In the genomic region with DNA sequence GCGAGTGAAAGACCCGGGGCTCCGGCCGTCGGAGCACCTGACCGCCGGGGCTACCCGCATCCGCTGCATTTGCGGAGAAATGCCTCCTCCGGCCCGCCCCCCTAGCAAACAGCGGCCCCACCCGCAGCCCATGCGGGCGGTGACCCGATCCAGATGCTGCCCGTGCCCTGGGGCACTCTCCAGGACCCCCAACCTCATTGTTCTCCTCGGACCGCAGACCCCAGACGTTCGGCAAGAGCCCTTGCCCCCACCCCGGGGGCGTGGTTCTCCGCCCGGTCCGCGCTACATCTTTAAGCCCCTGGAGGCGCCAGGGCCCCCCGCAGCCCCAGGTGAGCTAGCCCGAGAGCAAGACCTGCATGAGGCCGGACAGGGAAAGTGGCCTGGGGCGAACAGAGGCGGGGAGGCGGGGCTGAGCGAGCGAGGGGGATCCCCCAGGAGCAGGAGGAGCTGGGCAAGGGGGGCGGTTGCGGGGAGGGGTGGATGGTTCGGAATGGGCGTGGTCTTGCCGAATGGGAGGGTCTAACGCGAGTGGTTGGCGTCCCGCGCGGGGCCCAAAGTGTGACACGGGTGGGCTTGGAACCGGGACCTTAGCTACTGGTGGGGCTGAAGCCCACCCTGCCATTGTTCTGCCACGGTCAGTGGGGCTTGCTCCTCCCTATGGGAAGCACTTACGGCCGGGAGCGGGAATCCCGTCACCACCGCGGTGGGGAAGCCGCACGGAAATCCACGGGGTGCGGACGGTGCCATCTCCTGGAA, we compare ENCODE assay signal across 10 cellular contexts. TPM values are rescaled to one million over a fixed set of nuclear protein-coding genes. Genes with fewer than 3 reads are reported as not detected.
A peak's percentile ranks its signal among the peaks of the same experiment; 100 is the strongest.
DNase-seq lines count a peak whose midpoint lies in the region; ATAC-seq, FAIRE-seq and TF ChIP-seq lines count a peak whose summit lies in the region.
"Had no signal": no experiment of that assay in that cellular context is flagged by ENCODE, and none has a peak within 500 bp of the region (broad histone marks: within the 10 kb centered on the region; RNA-seq: fewer than 3 reads in every experiment).

No MANE protein-coding gene starts in this region.

- TF ChIP-seq RAD21 in GM12878 (IDR thresholded peaks at IDR 0.05; ENCODE audit: insufficient read depth, low read depth, low read length) = no peak

- BruUV-seq in GM12878 (replicated peaks; lab: Mats Ljungman, UMichigan) = no TSS peak

- RAD21 ChIA-PET in GM12878 (lab: Charles Lee; ENCODE audit: unreplicated experiment) = interaction anchor here (1.0 kb wide), 1 partner anchor 34 kb away, joined by 3 read pairs; no protein-coding TSS in a partner anchor

- H3K79me2 ChIP-seq in GM12878 (ENCODE audit: control insufficient read depth, insufficient read depth, low read length) = no peaks in the 10 kb centered on the region

- intact Hi-C loops in Right ventricle myocardium inferior (cut with DNase I) (loop anchor here (5.0 kb wide), 2 partner anchors 83 to 258 kb away; no protein-coding TSS in a partner anchor), GM12878 (cut with micrococcal nuclease; ENCODE audit: unreplicated experiment) (loop anchor here (10.0 kb wide), 1 partner anchor 55 kb away; a partner anchor contains a TSS), transverse colon (cut with DNase I; ENCODE audit: low total_unique reads) (no loop called here), uterus (cut with DNase I; ENCODE audit: low total_unique reads) (no loop called here)

- H3K4me1 ChIP-seq in cardiac muscle cell (ENCODE audit: low read depth) (no peaks in the 10 kb centered on the region), GM12878 (ENCODE audit: control insufficient read depth, insufficient read depth, low read length) (no peaks in the 10 kb centered on the region; the same call in 1 of the 2 replicates), mucosa of rectum (ENCODE audit: control insufficient read depth in 2 of 2, insufficient read depth in 2 of 2, low read length in 2 of 2) (peaks cover 38 to 49% of the 10 kb centered on the region in 2 donors), transverse colon (peaks cover 11 to 41% (median 29%) of the 10 kb centered on the region in 4 donors), uterus (peaks cover 0 to 6% of the 10 kb centered on the region in 2 donors)

- no peaks in the 10 kb centered on the region for H4K20me1 ChIP-seq in GM12878 (ENCODE audit: control insufficient read depth, insufficient read depth)

- in situ Hi-C loops in GM12878 (cut with MboI) (no loop called here), transverse colon (cut with MboI; ENCODE audit: low pct_ligation_motif_present in 1 of 4, low pct_unique_long_range_greater_than_20kb in 1 of 4, low sequenced_read_pairs in 3 of 4) (no loop called here)

- FAIRE-seq in GM12878 (lab: Jason Lieb, UNC) = no peak

- H3K27me3 ChIP-seq in cardiac muscle cell = peaks cover 61% of the 10 kb centered on the region
- H3K27me3 ChIP-seq in GM12878 (replicated peaks in 1 of 2; ENCODE audit: control insufficient read depth in 2 of 2, insufficient read depth in 2 of 2, low read length in 1 of 2) = peaks cover 4 to 5% of the 10 kb centered on the region in 2 experiments; a peak in 3 of 4 replicates
- peaks cover 15 to 21% of the 10 kb centered on the region in 2 donors for H3K27me3 ChIP-seq in mucosa of rectum (ENCODE audit: control insufficient read depth in 2 of 2, insufficient read depth in 2 of 2, low read length in 2 of 2)
- H3K27me3 ChIP-seq in transverse colon = peaks cover 48% of the 10 kb centered on the region
- H3K27me3 ChIP-seq in uterus = peaks cover 12 to 23% of the 10 kb centered on the region in 2 donors

- SMC1A ChIA-PET in GM12878 (lab: Charles Lee; ENCODE audit: uncharacterized antibody, unreplicated experiment) = interaction anchor here (0.7 kb wide), 1 partner anchor 18 kb away, joined by 3 read pairs; no protein-coding TSS in a partner anchor

- DNase-seq in cardiac muscle cell (ENCODE audit: low read depth in 1 of 2, low spot score in 1 of 2) (no peak), Right ventricle myocardium inferior (ENCODE audit: missing footprints) (no peak), GM12878 (ENCODE audit: low read depth, low spot score) (no peak), transverse colon (peak; percentile 53), uterus (no peak), SIG-M5 treated with dmso at 0.1 percent for 504 hours (lab: John Stamatoyannopoulos, UW; ENCODE audit: unreplicated experiment) (no peak), C1 segment of cervical spinal cord (lab: John Stamatoyannopoulos, UW) (no peak)
- DNase-seq: cerebellar nuclear complex had no signal

- H3K27ac ChIP-seq in cardiac muscle cell (no peak overlapping the region), GM12878 (ENCODE audit: control insufficient read depth, insufficient read depth) (no peak overlapping the region), mucosa of rectum (ENCODE audit: low read depth in 2 of 2, low read length in 2 of 2) (peak overlapping the region; percentile 72 to 88), transverse colon (peak overlapping the region in 3 of 4 donors; percentile 60 to 76 (median 70)), uterus (no peak overlapping the region)

- no peak for TF ChIP-seq CTCF in cardiac muscle cell (IDR thresholded peaks at IDR 0.05; ENCODE audit: low read depth, low read length)
- TF ChIP-seq CTCF in GM12878 (IDR thresholded peaks at IDR 0.05 in 2 of 3, conservative IDR thresholded peaks at IDR 0.05 in 1 of 3; ENCODE audit: control insufficient read depth in 2 of 3, extremely low read depth in 1 of 3, insufficient read depth in 1 of 3, low read depth in 3 of 3, low read length in 3 of 3) = no peak
- no peak for TF ChIP-seq CTCF in transverse colon (IDR thresholded peaks at IDR 0.05)
- no peak for TF ChIP-seq CTCF in uterus (IDR thresholded peaks at IDR 0.05)

- H3K9me3 ChIP-seq in cardiac muscle cell (ENCODE audit: low read depth) (no peaks in the 10 kb centered on the region), GM12878 (replicated peaks; ENCODE audit: control insufficient read depth, insufficient read depth, low read length) (no peaks in the 10 kb centered on the region), mucosa of rectum (ENCODE audit: control insufficient read depth in 2 of 2, low read length in 2 of 2) (no peaks in the 10 kb centered on the region), transverse colon (no peaks in the 10 kb centered on the region), uterus (no peaks in the 10 kb centered on the region)

- H3K4me3 ChIP-seq in cardiac muscle cell (peak overlapping the region; percentile 15), GM12878 (no peak overlapping the region), mucosa of rectum (ENCODE audit: low read length in 2 of 2) (peak overlapping the region; percentile 53 to 54), transverse colon (peak overlapping the region in 3 of 4 donors; percentile 0 to 37 (median 10)), uterus (no peak overlapping the region)

- no peak overlapping the region for H2AFZ ChIP-seq in GM12878 (ENCODE audit: control insufficient read depth, low read depth, low read length)

- POLR2A ChIA-PET in GM12878 (lab: Charles Lee) = no interaction called here

- TF ChIP-seq EP300 in GM12878 (IDR thresholded peaks at IDR 0.05; ENCODE audit: borderline replicate concordance in 1 of 2, control insufficient read depth in 1 of 2, low read depth in 2 of 2, low read length in 2 of 2) = no peak
- no peak for TF ChIP-seq EP300 in transverse colon (IDR thresholded peaks at IDR 0.05; ENCODE audit: low read depth)

- H3K9ac ChIP-seq in GM12878 (ENCODE audit: control insufficient read depth, insufficient read depth, low read length) (no peak overlapping the region), mucosa of rectum (ENCODE audit: low read depth in 1 of 2, low read length in 2 of 2) (peak overlapping the region in 1 of 2 donors; percentile 60)

- 12% methylated on average over 57 of the region's 62 CpGs for WGBS in GM12878 (ENCODE audit: insufficient coverage, insufficient replicate concordance, low lambda C conversion rate, missing lambda C conversion rate)
- WGBS in transverse colon (ENCODE audit: low coverage in 1 of 2), 2 donors = 6% methylated on average over 43 of the region's 62 CpGs; no CpG with 5 or more reads in 1 of the 2 donors

- TF ChIP-seq POLR2A in GM12878 (IDR thresholded peaks at IDR 0.05; ENCODE audit: low read depth, low read length) (no peak), transverse colon (IDR thresholded peaks at IDR 0.05) (no peak), uterus (IDR thresholded peaks at IDR 0.05) (no peak)

- H3K36me3 ChIP-seq in cardiac muscle cell (no peaks in the 10 kb centered on the region), GM12878 (ENCODE audit: control insufficient read depth in 2 of 2, insufficient read depth in 2 of 2, low read length in 1 of 2) (no peaks in the 10 kb centered on the region), mucosa of rectum (ENCODE audit: control insufficient read depth in 2 of 2, insufficient read depth in 2 of 2, low read length in 2 of 2) (no peaks in the 10 kb centered on the region), transverse colon (no peaks in the 10 kb centered on the region), uterus (no peaks in the 10 kb centered on the region)

- CTCF ChIA-PET in GM12878 (lab: Yijun Ruan, JAX) = interaction anchor here (5.6 kb wide), 1 partner anchor 73 kb away, joined by 89 read pairs; no protein-coding TSS in a partner anchor

- H3K4me2 ChIP-seq in GM12878 (ENCODE audit: control insufficient read depth, insufficient read depth) = peak overlapping the region; percentile 40; the same call in 1 of the 2 replicates

- ATAC-seq in Right ventricle myocardium inferior (no peak), GM12878 (peak; percentile 47)

RNA-seq across cellular contexts. Expression of a gene that starts 6.3 kb away (rescaled TPM):
- 0.06 TPM in 1 of 2 replicates, not detected in the other for total RNA-seq in cardiac muscle cell
- polyA plus RNA-seq in cardiac muscle cell = 0.89 and 1.7 TPM in 2 replicates
- total RNA-seq in Right ventricle myocardium inferior = not detected
- 0.21 TPM in 1 of 2 replicates, not detected in the other for total RNA-seq in GM12878 (2013; cell fraction: nucleolus; rRNA removed)
- total RNA-seq in GM12878 (2014; rRNA removed) = 0.06 TPM in 1 of 2 replicates, not detected in the other
- not detected in 2 replicates for total RNA-seq in GM12878 (2014; rRNA removed; fragmentation: Illumina TruSeq; extraction: Trizol)
- total RNA-seq in GM12878 (2021) = 0.03 TPM in 1 of 2 replicates, not detected in the other
- polyA plus RNA-seq in GM12878 (2011; ENCODE audit: low read depth) = not detected
- 0.16 and 0.30 TPM in 2 replicates for polyA plus RNA-seq in GM12878 (2011; rRNA removed)
- polyA plus RNA-seq in GM12878 (2011; cell fraction: cytosol; rRNA removed) = 0.21 and 0.62 TPM in 2 replicates
- 0.20 and 0.48 TPM in 2 replicates for polyA plus RNA-seq in GM12878 (2011; cell fraction: nucleus; rRNA removed)
- 0.09 TPM in 1 of 2 replicates, not detected in the other for polyA plus RNA-seq in GM12878 (2012)
- not detected in 2 replicates for polyA plus RNA-seq in GM12878 (2014; fragmentation: Illumina TruSeq; extraction: Trizol)
- not detected for polyA plus RNA-seq in GM12878 (2014; fragmentation: Nextera tagmentation; extraction: Ambion mirVana)
- 0.04 and 0.25 TPM in 2 replicates for polyA plus RNA-seq in GM12878 (2014; rRNA removed)
- polyA plus RNA-seq in GM12878 (2016; fragmentation: Nextera tagmentation; extraction: Ambion mirVana) = 1 to 10 TPM in 1 of 2 experiments, under 1 TPM in 1; 0.50 to 1.2 TPM
- not detected in 2 replicates for polyA minus RNA-seq in GM12878 (2011; rRNA and poly(A)+ RNA removed)
- polyA minus RNA-seq in GM12878 (2011; cell fraction: cytosol; rRNA and poly(A)+ RNA removed) = not detected in 2 replicates
- polyA minus RNA-seq in GM12878 (2011; cell fraction: nucleus; rRNA and poly(A)+ RNA removed) = not detected in 2 replicates
- 10 to 100 TPM in 3 of 4 donors, 1 to 10 TPM in 1; 2.8 to 41.9 (median 22.3) TPM for total RNA-seq in transverse colon
- total RNA-seq in uterus = 1 to 10 TPM in 1 of 4 donors, not detected in 3; 3.0 TPM

RNA-seq across cellular contexts. Expression of a gene that starts 12.3 kb away (rescaled TPM):
- total RNA-seq in cardiac muscle cell = not detected in 2 replicates
- polyA plus RNA-seq in cardiac muscle cell = not detected in 2 replicates
- total RNA-seq in Right ventricle myocardium inferior = 0.14 TPM
- not detected in 2 replicates for total RNA-seq in GM12878 (2013; cell fraction: nucleolus; rRNA removed)
- total RNA-seq in GM12878 (2014; rRNA removed) = not detected in 2 replicates
- total RNA-seq in GM12878 (2014; rRNA removed; fragmentation: Illumina TruSeq; extraction: Trizol) = not detected in 2 replicates
- not detected in 2 replicates for total RNA-seq in GM12878 (2021)
- polyA plus RNA-seq in GM12878 (2011; ENCODE audit: low read depth) = not detected
- polyA plus RNA-seq in GM12878 (2011; rRNA removed) = not detected in 2 replicates
- not detected in 2 replicates for polyA plus RNA-seq in GM12878 (2011; cell fraction: cytosol; rRNA removed)
- not detected in 2 replicates for polyA plus RNA-seq in GM12878 (2011; cell fraction: nucleus; rRNA removed)
- polyA plus RNA-seq in GM12878 (2012) = not detected in 2 replicates
- polyA plus RNA-seq in GM12878 (2014; fragmentation: Illumina TruSeq; extraction: Trizol) = not detected in 2 replicates
- not detected for polyA plus RNA-seq in GM12878 (2014; fragmentation: Nextera tagmentation; extraction: Ambion mirVana)
- polyA plus RNA-seq in GM12878 (2014; rRNA removed) = not detected in 2 replicates
- not detected for polyA plus RNA-seq in GM12878 (2016; fragmentation: Nextera tagmentation; extraction: Ambion mirVana)
- polyA minus RNA-seq in GM12878 (2011; rRNA and poly(A)+ RNA removed) = not detected in 2 replicates
- not detected in 2 replicates for polyA minus RNA-seq in GM12878 (2011; cell fraction: cytosol; rRNA and poly(A)+ RNA removed)
- polyA minus RNA-seq in GM12878 (2011; cell fraction: nucleus; rRNA and poly(A)+ RNA removed) = not detected in 2 replicates
- total RNA-seq in transverse colon = not detected
- total RNA-seq in uterus = not detected
- total RNA-seq: HT-29 had no signal

RNA-seq across cellular contexts. Expression of a gene that starts 42.5 kb away (rescaled TPM):
- total RNA-seq in cardiac muscle cell (not detected in 2 replicates), Right ventricle myocardium inferior (6.5 TPM), GM12878 (2014; rRNA removed) (237 and 262 TPM in 2 replicates), GM12878 (2014; rRNA removed; fragmentation: Illumina TruSeq; extraction: Trizol) (637 and 673 TPM in 2 replicates), GM12878 (2021) (291 and 301 TPM in 2 replicates), transverse colon (10 to 100 TPM in 2 of 4 donors, 1 to 10 TPM in 1, not detected in 1; 5.3 to 56.1 (median 21.1) TPM), uterus (1 to 10 TPM in 1 of 4 donors, not detected in 3; 7.8 TPM)
- polyA plus RNA-seq in cardiac muscle cell (2.0 and 3.3 TPM in 2 replicates), GM12878 (2011; rRNA removed) (453 and 508 TPM in 2 replicates), GM12878 (2014; fragmentation: Illumina TruSeq; extraction: Trizol) (882 and 1,118 TPM in 2 replicates), GM12878 (2014; fragmentation: Nextera tagmentation; extraction: Ambion mirVana) (1,000 to 10,000 TPM; 2,664 to 2,736 TPM), GM12878 (2014; rRNA removed) (488 and 610 TPM in 2 replicates), GM12878 (2016; fragmentation: Nextera tagmentation; extraction: Ambion mirVana) (100 to 1,000 TPM; 382 to 390 TPM)
- total RNA-seq in GM12878 (2013; cell fraction: nucleolus; rRNA removed) = 30.6 and 34.5 TPM in 2 replicates
- 736 TPM for polyA plus RNA-seq in GM12878 (2011; ENCODE audit: low read depth)
- polyA plus RNA-seq in GM12878 (2011; cell fraction: cytosol; rRNA removed) = 356 and 918 TPM in 2 replicates
- polyA plus RNA-seq in GM12878 (2011; cell fraction: nucleus; rRNA removed) = 146 and 442 TPM in 2 replicates
- 451 and 734 TPM in 2 replicates for polyA plus RNA-seq in GM12878 (2012)
- polyA minus RNA-seq in GM12878 (2011; rRNA and poly(A)+ RNA removed) = 113 and 183 TPM in 2 replicates
- polyA minus RNA-seq in GM12878 (2011; cell fraction: cytosol; rRNA and poly(A)+ RNA removed) = 30.9 and 34.6 TPM in 2 replicates
- polyA minus RNA-seq in GM12878 (2011; cell fraction: nucleus; rRNA and poly(A)+ RNA removed) = 33.2 and 36.3 TPM in 2 replicates

RNA-seq across cellular contexts. Expression of a gene that starts 50.4 kb away (rescaled TPM):
- total RNA-seq in cardiac muscle cell = 7.2 and 16.6 TPM in 2 replicates
- polyA plus RNA-seq in cardiac muscle cell = 3.4 and 5.6 TPM in 2 replicates
- total RNA-seq in Right ventricle myocardium inferior = not detected
- total RNA-seq in GM12878 (2013; cell fraction: nucleolus; rRNA removed) = not detected in 2 replicates
- total RNA-seq in GM12878 (2014; rRNA removed) = not detected in 2 replicates
- total RNA-seq in GM12878 (2014; rRNA removed; fragmentation: Illumina TruSeq; extraction: Trizol) = not detected in 2 replicates
- total RNA-seq in GM12878 (2021) = 0.58 and 0.59 TPM in 2 replicates
- polyA plus RNA-seq in GM12878 (2011; ENCODE audit: low read depth) = not detected
- polyA plus RNA-seq in GM12878 (2011; rRNA removed) = not detected in 2 replicates
- polyA plus RNA-seq in GM12878 (2011; cell fraction: cytosol; rRNA removed) = 0.03 TPM in 1 of 2 replicates, not detected in the other
- polyA plus RNA-seq in GM12878 (2011; cell fraction: nucleus; rRNA removed) = 0.03 TPM in 2 replicates
- polyA plus RNA-seq in GM12878 (2012) = not detected in 2 replicates
- not detected in 2 replicates for polyA plus RNA-seq in GM12878 (2014; fragmentation: Illumina TruSeq; extraction: Trizol)
- not detected for polyA plus RNA-seq in GM12878 (2014; fragmentation: Nextera tagmentation; extraction: Ambion mirVana)
- not detected in 2 replicates for polyA plus RNA-seq in GM12878 (2014; rRNA removed)
- polyA plus RNA-seq in GM12878 (2016; fragmentation: Nextera tagmentation; extraction: Ambion mirVana) = under 1 TPM; 0.13 to 0.30 TPM
- polyA minus RNA-seq in GM12878 (2011; rRNA and poly(A)+ RNA removed) = 0.37 TPM in 1 of 2 replicates, not detected in the other
- not detected in 2 replicates for polyA minus RNA-seq in GM12878 (2011; cell fraction: cytosol; rRNA and poly(A)+ RNA removed)
- not detected in 2 replicates for polyA minus RNA-seq in GM12878 (2011; cell fraction: nucleus; rRNA and poly(A)+ RNA removed)
- total RNA-seq in transverse colon = not detected
- total RNA-seq in uterus = under 1 TPM in 1 of 4 donors, not detected in 3; 0.14 TPM
- total RNA-seq: HT-29 had no signal

RNA-seq across cellular contexts. Expression of a gene that starts 53.8 kb away (rescaled TPM):
- total RNA-seq in cardiac muscle cell = 13.8 and 21.1 TPM in 2 replicates
- polyA plus RNA-seq in cardiac muscle cell = 40.1 and 41.3 TPM in 2 replicates
- 9.5 TPM for total RNA-seq in Right ventricle myocardium inferior
- 18.9 and 19.6 TPM in 2 replicates for total RNA-seq in GM12878 (2013; cell fraction: nucleolus; rRNA removed)
- total RNA-seq in GM12878 (2014; rRNA removed) = 8.1 and 8.5 TPM in 2 replicates
- total RNA-seq in GM12878 (2014; rRNA removed; fragmentation: Illumina TruSeq; extraction: Trizol) = 5.7 and 6.2 TPM in 2 replicates
- 16.8 and 19.3 TPM in 2 replicates for total RNA-seq in GM12878 (2021)
- 5.8 TPM for polyA plus RNA-seq in GM12878 (2011; ENCODE audit: low read depth)
- 7.6 and 10.8 TPM in 2 replicates for polyA plus RNA-seq in GM12878 (2011; rRNA removed)
- 13.3 and 16.3 TPM in 2 replicates for polyA plus RNA-seq in GM12878 (2011; cell fraction: cytosol; rRNA removed)
- polyA plus RNA-seq in GM12878 (2011; cell fraction: nucleus; rRNA removed) = 80.9 and 89.2 TPM in 2 replicates
- 10.6 and 12.1 TPM in 2 replicates for polyA plus RNA-seq in GM12878 (2012)
- 3.5 and 8.1 TPM in 2 replicates for polyA plus RNA-seq in GM12878 (2014; fragmentation: Illumina TruSeq; extraction: Trizol)
- polyA plus RNA-seq in GM12878 (2014; fragmentation: Nextera tagmentation; extraction: Ambion mirVana) = 1 to 10 TPM in 1 of 2 experiments, under 1 TPM in 1; 0.32 to 1.2 TPM
- 24.3 and 26.5 TPM in 2 replicates for polyA plus RNA-seq in GM12878 (2014; rRNA removed)
- polyA plus RNA-seq in GM12878 (2016; fragmentation: Nextera tagmentation; extraction: Ambion mirVana) = 10 to 100 TPM; 27.7 to 34.4 TPM
- polyA minus RNA-seq in GM12878 (2011; rRNA and poly(A)+ RNA removed) = 7.2 and 7.5 TPM in 2 replicates
- polyA minus RNA-seq in GM12878 (2011; cell fraction: cytosol; rRNA and poly(A)+ RNA removed) = 3.2 and 3.9 TPM in 2 replicates
- polyA minus RNA-seq in GM12878 (2011; cell fraction: nucleus; rRNA and poly(A)+ RNA removed) = 11.2 and 14.9 TPM in 2 replicates
- 10 to 100 TPM in 2 of 4 donors, 1 to 10 TPM in 2; 4.9 to 17.9 (median 12.0) TPM for total RNA-seq in transverse colon
- 10 to 100 TPM in 3 of 4 donors, 1 to 10 TPM in 1; 7.4 to 36.5 (median 13.4) TPM for total RNA-seq in uterus

Comparison
In these comparisons a context has a peak if more than half of its experiments do, and no peak if none do; other contexts are left out.
1. H3K27ac ChIP-seq: peak in mucosa of rectum (2 of 2) and transverse colon (3 of 4); none in cardiac muscle cell (single experiment), GM12878 (single experiment) and uterus (0 of 2).
2. H3K4me3 ChIP-seq: peak in cardiac muscle cell (single experiment), mucosa of rectum (2 of 2) and transverse colon (3 of 4); none in GM12878 (single experiment) and uterus (0 of 2).
3. intact Hi-C loops: an anchor here in Right ventricle myocardium inferior (5.0 kb wide) and GM12878 (10.0 kb wide); none called in transverse colon and uterus.